Comparison of ENCODE assay signal across 1 cellular context in the genomic region with DNA sequence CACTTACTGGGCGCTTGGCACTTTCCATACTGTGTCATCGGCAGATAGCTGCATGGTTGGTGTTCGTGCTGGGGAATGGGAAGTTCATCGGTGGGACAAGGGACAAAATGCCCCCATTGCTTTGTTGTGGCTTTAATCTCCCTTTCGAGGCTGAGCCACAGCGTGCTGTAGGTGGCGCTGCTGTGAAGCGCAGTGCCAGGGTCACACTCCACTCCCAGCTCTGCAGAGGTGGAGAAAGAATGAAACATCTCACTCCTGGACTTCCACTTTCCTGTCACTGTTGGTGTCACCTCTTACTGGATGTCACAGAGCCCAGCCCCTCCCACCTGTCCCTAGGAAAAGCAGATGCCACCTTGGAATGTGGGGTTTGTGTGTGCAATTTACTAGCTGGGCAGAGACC.
TF ChIP-seq lines count a peak whose summit lies in the region.

No MANE protein-coding gene starts in this region.

TF ChIP-seq in GM23338, 12 proteins besides CTCF, POLR2A, EP300 and RAD21 (continued from another document):
- TF ChIP-seq, protein P1, sequence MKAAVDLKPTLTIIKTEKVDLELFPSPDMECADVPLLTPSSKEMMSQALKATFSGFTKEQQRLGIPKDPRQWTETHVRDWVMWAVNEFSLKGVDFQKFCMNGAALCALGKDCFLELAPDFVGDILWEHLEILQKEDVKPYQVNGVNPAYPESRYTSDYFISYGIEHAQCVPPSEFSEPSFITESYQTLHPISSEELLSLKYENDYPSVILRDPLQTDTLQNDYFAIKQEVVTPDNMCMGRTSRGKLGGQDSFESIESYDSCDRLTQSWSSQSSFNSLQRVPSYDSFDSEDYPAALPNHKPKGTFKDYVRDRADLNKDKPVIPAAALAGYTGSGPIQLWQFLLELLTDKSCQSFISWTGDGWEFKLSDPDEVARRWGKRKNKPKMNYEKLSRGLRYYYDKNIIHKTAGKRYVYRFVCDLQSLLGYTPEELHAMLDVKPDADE (IDR thresholded peaks at IDR 0.05) = no peak
- TF ChIP-seq ZNF114 (CRISPR knock-in tag; IDR thresholded peaks at IDR 0.05) (no peak), JUNB (IDR thresholded peaks at IDR 0.05; ENCODE audit: unreplicated experiment) (no peak), EZH2phosphoT487 (IDR thresholded peaks at IDR 0.05; ENCODE audit: unreplicated experiment) (no peak), EZH2 (IDR thresholded peaks at IDR 0.05; ENCODE audit: low read depth, unreplicated experiment) (no peak), CREB1 (CRISPR knock-in tag; IDR thresholded peaks at IDR 0.05; ENCODE audit: low read depth) (no peak), STAT1 (IDR thresholded peaks at IDR 0.05; ENCODE audit: unreplicated experiment) (no peak), POLR2AphosphoS5 (IDR thresholded peaks at IDR 0.05; ENCODE audit: low read depth) (no peak)
- TF ChIP-seq, protein P2, sequence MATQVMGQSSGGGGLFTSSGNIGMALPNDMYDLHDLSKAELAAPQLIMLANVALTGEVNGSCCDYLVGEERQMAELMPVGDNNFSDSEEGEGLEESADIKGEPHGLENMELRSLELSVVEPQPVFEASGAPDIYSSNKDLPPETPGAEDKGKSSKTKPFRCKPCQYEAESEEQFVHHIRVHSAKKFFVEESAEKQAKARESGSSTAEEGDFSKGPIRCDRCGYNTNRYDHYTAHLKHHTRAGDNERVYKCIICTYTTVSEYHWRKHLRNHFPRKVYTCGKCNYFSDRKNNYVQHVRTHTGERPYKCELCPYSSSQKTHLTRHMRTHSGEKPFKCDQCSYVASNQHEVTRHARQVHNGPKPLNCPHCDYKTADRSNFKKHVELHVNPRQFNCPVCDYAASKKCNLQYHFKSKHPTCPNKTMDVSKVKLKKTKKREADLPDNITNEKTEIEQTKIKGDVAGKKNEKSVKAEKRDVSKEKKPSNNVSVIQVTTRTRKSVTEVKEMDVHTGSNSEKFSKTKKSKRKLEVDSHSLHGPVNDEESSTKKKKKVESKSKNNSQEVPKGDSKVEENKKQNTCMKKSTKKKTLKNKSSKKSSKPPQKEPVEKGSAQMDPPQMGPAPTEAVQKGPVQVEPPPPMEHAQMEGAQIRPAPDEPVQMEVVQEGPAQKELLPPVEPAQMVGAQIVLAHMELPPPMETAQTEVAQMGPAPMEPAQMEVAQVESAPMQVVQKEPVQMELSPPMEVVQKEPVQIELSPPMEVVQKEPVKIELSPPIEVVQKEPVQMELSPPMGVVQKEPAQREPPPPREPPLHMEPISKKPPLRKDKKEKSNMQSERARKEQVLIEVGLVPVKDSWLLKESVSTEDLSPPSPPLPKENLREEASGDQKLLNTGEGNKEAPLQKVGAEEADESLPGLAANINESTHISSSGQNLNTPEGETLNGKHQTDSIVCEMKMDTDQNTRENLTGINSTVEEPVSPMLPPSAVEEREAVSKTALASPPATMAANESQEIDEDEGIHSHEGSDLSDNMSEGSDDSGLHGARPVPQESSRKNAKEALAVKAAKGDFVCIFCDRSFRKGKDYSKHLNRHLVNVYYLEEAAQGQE (IDR thresholded peaks at IDR 0.05; ENCODE audit: unreplicated experiment) = no peak
